Comparison of ENCODE assay signal across 1 cellular context in the genomic region with DNA sequence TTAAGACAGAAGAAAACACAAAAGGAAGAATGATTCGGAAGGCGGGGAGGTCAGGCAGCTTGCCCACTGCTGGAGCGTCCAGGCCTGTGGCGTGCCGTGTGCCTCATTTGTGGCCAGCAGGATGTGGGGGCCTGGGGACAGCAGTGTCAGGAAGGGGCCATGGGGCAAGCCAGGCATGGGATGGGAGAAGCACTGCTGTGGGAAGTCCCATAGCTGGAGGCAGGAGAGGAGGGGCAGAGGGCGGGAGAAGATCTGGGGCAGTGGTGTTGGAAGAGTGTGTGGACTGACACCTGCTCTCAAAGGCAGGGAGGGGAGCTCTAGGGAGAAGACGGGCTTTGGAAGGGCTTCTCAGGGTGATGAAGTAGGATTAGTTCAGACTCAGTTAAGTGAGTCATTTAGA.
TF ChIP-seq lines count a peak whose summit lies in the region.

No MANE protein-coding gene starts in this region.

TF ChIP-seq in SK-N-SH treated with all-trans-retinoic acid at 6 μM for 48 hours, 23 proteins besides CTCF, POLR2A, EP300 and RAD21 (continued from another document):
- TF ChIP-seq CSRNP3 (CRISPR knock-in tag; IDR thresholded peaks at IDR 0.05) (no peak), PPARA (CRISPR knock-in tag; IDR thresholded peaks at IDR 0.05; ENCODE audit: borderline replicate concordance) (no peak), TSHZ2 (CRISPR knock-in tag; IDR thresholded peaks at IDR 0.05) (no peak)
